In genomic region chr17:51651513-51652298, GRCh38 we compare ENCODE assay signal across 33 cellular contexts.
"Had no signal": no experiment of that assay in that cellular context is flagged by ENCODE, and none has a peak within 500 bp of the region (broad histone marks: within the 10 kb centered on the region; RNA-seq: fewer than 3 reads in every experiment).

No MANE protein-coding gene starts in this region.

- H3K27me3 ChIP-seq: brain microvascular endothelial cell, cardiac muscle cell had no signal

- H2AFZ ChIP-seq: PC-9 had no signal

- DNase-seq: activated CD4-positive, alpha-beta memory T cell treated with anti-CD3 and anti-CD28 coated beads, Interleukin-2, amount 10 ng/mL, durations not matched to agents 7 days and 5 days; activated CD4-positive, alpha-beta T cell treated with anti-CD3 and anti-CD28 coated beads for 1 hour; activated CD4-positive, alpha-beta T cell treated with anti-CD3 and anti-CD28 coated beads for 48 hours; activated CD4-positive, CD25-positive, alpha-beta regulatory T cell; activated CD8-positive, alpha-beta memory T cell treated with anti-CD3 and anti-CD28 coated beads for 24 hours; activated CD8-positive, alpha-beta memory T cell treated with anti-CD3 and anti-CD28 coated beads, Interleukin-2, amount 10 ng/mL, durations not matched to agents 7 days and 5 days; activated CD8-positive, alpha-beta memory T cell treated with anti-CD3 and anti-CD28 coated beads, Interleukin-2, amount 50 U/mL, for 48 hours; activated effector memory CD4-positive, alpha-beta T cell treated with anti-CD3 and anti-CD28 coated beads, Interleukin-2, amount 50 U/mL, for 16 hours; activated naive CD4-positive, alpha-beta T cell; activated naive CD4-positive, alpha-beta T cell treated with anti-CD3 and anti-CD28 coated beads, Interleukin-2, amount 50 U/mL, for 16 hours; activated naive CD8-positive, alpha-beta T cell treated with anti-CD3 and anti-CD28 coated beads for 36 hours; activated T-cell treated with anti-CD3 and anti-CD28 coated beads, Interleukin-2, amount 50 U/mL, for 48 hours; amniotic stem cell; aorta; brain microvascular endothelial cell; NCI-H1417 treated with DMSO at 0.1 percent for 48 hours; NCI-H187 treated with DMSO at 0.1 percent for 48 hours; NCI-H2171 treated with DMSO at 0.1 percent for 48 hours; NCI-H446; NCI-H510A treated with DMSO at 0.1 percent for 48 hours; NCI-H526 treated with DMSO at 0.1 percent for 48 hours; NCI-H774; PC-9; SIG-M5; SW 1271; T-helper 1 cell; T-helper 2 cell; T-helper 9 cell had no signal

- H3K27ac ChIP-seq: brain microvascular endothelial cell, cardiac muscle cell, PC-9, RWPE1, VCaP had no signal

- H3K36me3 ChIP-seq: brain microvascular endothelial cell, cardiac muscle cell had no signal

- ATAC-seq: activated CD8-positive, alpha-beta memory T cell treated with anti-CD3 and anti-CD28 coated beads, Interleukin-2, amount 10 ng/mL, durations not matched to agents 7 days and 5 days; Right ventricle myocardium inferior had no signal

- H3K4me2 ChIP-seq: PC-9 had no signal

- FAIRE-seq: RCC 7860 had no signal

- H3K4me3 ChIP-seq: cardiac muscle cell, PC-9 had no signal
